Comparison of ENCODE assay signal across 22 cellular contexts in genomic region chr4:148961526-148961925, GRCh38.
"Had no signal": no experiment of that assay in that cellular context is flagged by ENCODE, and none has a peak within 500 bp of the region (broad histone marks: within the 10 kb centered on the region; RNA-seq: fewer than 3 reads in every experiment).

No MANE protein-coding gene starts in this region.

- DNase-seq: dermis blood vessel endothelial cell; effector memory CD4-positive, alpha-beta T cell; erythroblast; esophagus squamous epithelium; hypothalamus; immature natural killer cell; islet precursor cell; kidney glomerular epithelial cell; left lung; mesenchymal stem cell; mucosa of descending colon; naive B cell; sigmoid colon; stimulated activated CD4-positive, alpha-beta T cell treated with anti-CD3 and anti-CD28 coated beads, Interleukin-2, amount 100 ng/mL, for 24 hours; stimulated activated CD4-positive, alpha-beta T cell treated with anti-CD3 and anti-CD28 coated beads, Interleukin-4, amount 100 ng/mL, for 4 hours; thyroid gland; trophoblast cell had no signal

- H3K36me3 ChIP-seq: esophagus squamous epithelium, left lung, right atrium auricular region, sigmoid colon, thyroid gland had no signal

- H3K9me3 ChIP-seq: esophagus squamous epithelium, mucosa of descending colon, right atrium auricular region, thyroid gland had no signal

- ATAC-seq: left lung; mucosa of descending colon; natural killer cell treated with Interleukin-12 subunit alpha and Interleukin-12 subunit beta and Interleukin-15 and Interleukin-18, amount 100 ng/mL, for 72 hours; stimulated activated memory B cell treated with anti-CD40 and anti-IgM and Interleukin-4, amounts not matched to agents 10 μg/mL and 1 μg/mL and 100 μg/mL, for 72 hours had no signal

- H2AFZ ChIP-seq: parathyroid adenoma had no signal

- H3K4me1 ChIP-seq: esophagus squamous epithelium, left lung, parathyroid adenoma, right atrium auricular region, sigmoid colon, thyroid gland had no signal

- H3K27me3 ChIP-seq: esophagus squamous epithelium, left lung, right atrium auricular region, sigmoid colon, thyroid gland had no signal

- H3K79me2 ChIP-seq: parathyroid adenoma had no signal

- H3K27ac ChIP-seq: coronary artery, esophagus squamous epithelium, left lung, parathyroid adenoma, right atrium auricular region, sigmoid colon, thyroid gland had no signal

- H3K4me3 ChIP-seq: coronary artery, esophagus squamous epithelium, left lung, mucosa of descending colon, right atrium auricular region, sigmoid colon, thyroid gland had no signal

- H3K9ac ChIP-seq: parathyroid adenoma had no signal
